ENCODE assay signal across 1 cellular context in genomic region chr5:110908848-110909247, GRCh38.
TF ChIP-seq lines count a peak whose summit lies in the region.

No MANE protein-coding gene starts in this region.

TF ChIP-seq in HepG2, 621 proteins besides CTCF, POLR2A, EP300 and RAD21 (continued from another document):
- TF ChIP-seq ZNF407 (CRISPR knock-in tag; IDR thresholded peaks at IDR 0.05; ENCODE audit: not compliant biosample characterization) (no peak), MEF2D (CRISPR knock-in tag; IDR thresholded peaks at IDR 0.05) (no peak), ATF7 (IDR thresholded peaks at IDR 0.05) (no peak), ATF7 (CRISPR knock-in tag; IDR thresholded peaks at IDR 0.05) (no peak)
